ENCODE assay signal across 5 cellular contexts in the genomic region with DNA sequence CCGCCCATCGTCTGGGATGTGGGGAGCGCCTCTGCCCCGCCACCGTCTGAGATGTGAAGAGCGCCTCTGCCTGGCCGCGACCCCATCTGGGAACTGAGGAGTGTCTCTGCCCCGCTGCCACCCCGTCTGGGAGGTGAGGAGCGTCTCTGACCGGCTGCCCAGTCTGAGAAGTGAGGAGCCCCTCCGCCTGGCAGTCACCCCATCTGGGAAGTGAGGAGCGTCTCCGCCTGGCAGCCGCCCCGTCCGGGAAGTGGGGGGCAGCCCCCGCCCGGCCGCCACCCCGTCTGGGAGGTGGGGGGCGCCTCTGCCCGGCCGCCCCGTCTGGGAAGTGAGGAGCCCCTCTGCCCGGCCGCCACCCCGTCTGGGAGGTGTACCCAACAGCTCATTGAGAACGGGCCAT. TPM values are rescaled to one million over a fixed set of nuclear protein-coding genes. Genes with fewer than 3 reads are reported as not detected.
"Had no signal": no experiment of that assay in that cellular context is flagged by ENCODE, and none has a peak within 500 bp of the region (broad histone marks: within the 10 kb centered on the region; RNA-seq: fewer than 3 reads in every experiment).

No MANE protein-coding gene starts in this region.

RNA-seq across cellular contexts. Expression of gene DGAT2L6, which starts 54.3 kb away (rescaled TPM):
- total RNA-seq: HepG2, HT-29, HT1080, IMR-90, K562 had no signal
